12 cellular contexts compared by ENCODE assay signal in the genomic region with DNA sequence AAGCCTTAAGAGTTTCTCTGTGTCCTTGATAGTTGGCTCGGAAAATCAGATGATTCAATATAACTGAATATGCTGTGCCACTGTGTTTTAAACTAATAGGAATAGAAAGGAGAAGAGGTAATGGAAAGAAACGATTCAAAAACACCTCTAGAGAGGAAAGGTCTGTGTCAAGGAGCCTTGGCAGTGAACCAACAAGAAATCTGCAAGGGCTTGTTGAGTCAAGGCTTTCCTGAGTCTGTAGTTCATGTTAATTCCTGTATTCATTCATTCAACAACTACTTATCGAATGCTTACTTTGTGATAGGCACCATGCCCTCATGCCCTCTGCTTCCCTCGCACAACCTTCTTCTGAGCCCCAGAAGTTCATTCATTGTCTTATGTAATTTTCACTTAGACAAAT.
A peak's percentile ranks its signal among the peaks of the same experiment; 100 is the strongest.
DNase-seq lines count a peak whose midpoint lies in the region; ATAC-seq and TF ChIP-seq lines count a peak whose summit lies in the region.
"Had no signal": no experiment of that assay in that cellular context is flagged by ENCODE, and none has a peak within 500 bp of the region (broad histone marks: within the 10 kb centered on the region; RNA-seq: fewer than 3 reads in every experiment).

No MANE protein-coding gene starts in this region.

- H3K36me3 Mint-ChIP-seq in MCF 10A (ENCODE audit: insufficient read depth, unreplicated experiment), result no peaks in the 10 kb centered on the region
- H3K36me3 Mint-ChIP-seq: CD4-positive, CD25-positive, alpha-beta regulatory T cell had no signal

- H3K9me3 Mint-ChIP-seq in MCF 10A (ENCODE audit: unreplicated experiment), result no peaks in the 10 kb centered on the region

- DNase-seq in MCF 10A (ENCODE audit: unreplicated experiment) (peak; percentile 29), breast epithelium (ENCODE audit: low spot score in 2 of 2) (no peak), choroid plexus epithelial cell (ENCODE audit: low read depth) (peak; percentile 27), foreskin keratinocyte (peak; percentile 36 to 70), OCI-M2 (lab: John Stamatoyannopoulos, UW; ENCODE audit: unreplicated experiment) (no peak), GM19238 (ENCODE audit: insufficient read length, low spot score) (no peak), NCI-H345 treated with DMSO at 0.1 percent for 48 hours (lab: John Stamatoyannopoulos, UW; ENCODE audit: unreplicated experiment) (no peak)
- DNase-seq: ACHN; CD4-positive, CD25-positive, alpha-beta regulatory T cell; DMS53; IMR-90 had no signal

- no peaks in the 10 kb centered on the region for H3K4me1 ChIP-seq in breast epithelium
- H3K4me1 ChIP-seq in foreskin keratinocyte, result peaks cover 3% of the 10 kb centered on the region
- H3K4me1 ChIP-seq: BLaER1 treated with 17β-estradiol and CSF1 and Interleukin-3, amounts not matched to agents 10 nM and 100 nM had no signal

- intact Hi-C loops in MCF 10A (cut with micrococcal nuclease) (no loop called here), breast epithelium (cut with DNase I; ENCODE audit: low total_unique reads) (no loop called here)

- ATAC-seq in foreskin keratinocyte, result no peak

- H3K27ac ChIP-seq in breast epithelium, result no peak overlapping the region
- no peak overlapping the region for H3K27ac ChIP-seq in foreskin keratinocyte
- H3K27ac ChIP-seq: BLaER1 treated with 17β-estradiol and CSF1 and Interleukin-3, amounts not matched to agents 10 nM and 100 nM had no signal

- no peak for TF ChIP-seq POLR2A in breast epithelium (IDR thresholded peaks at IDR 0.05)

- no peaks in the 10 kb centered on the region for H3K36me3 ChIP-seq in breast epithelium
- H3K36me3 ChIP-seq: BLaER1 treated with 17β-estradiol and CSF1 and Interleukin-3, amounts not matched to agents 10 nM and 100 nM had no signal

- POLR2A ChIA-PET in MCF 10A (lab: Yijun Ruan, JAX), result interaction anchor here (0.7 kb wide), 1 partner anchor 20 kb away, joined by 3 read pairs; no protein-coding TSS in a partner anchor

- no TSS peak for BruUV-seq in MCF 10A (replicated peaks; lab: Mats Ljungman, UMichigan)

- no peaks in the 10 kb centered on the region for H3K27me3 Mint-ChIP-seq in MCF 10A (ENCODE audit: insufficient read depth, unreplicated experiment)
- H3K27me3 Mint-ChIP-seq: CD4-positive, CD25-positive, alpha-beta regulatory T cell had no signal

- H3K27me3 ChIP-seq in breast epithelium (no peaks in the 10 kb centered on the region), foreskin keratinocyte (no peaks in the 10 kb centered on the region)
- H3K27me3 ChIP-seq: BLaER1 treated with 17β-estradiol and CSF1 and Interleukin-3, amounts not matched to agents 10 nM and 100 nM had no signal

- CTCF ChIA-PET in MCF 10A (lab: Yijun Ruan, JAX), result no interaction called here

- H3K4me3 ChIP-seq in breast epithelium, result no peak overlapping the region
- H3K4me3 ChIP-seq in choroid plexus epithelial cell (ENCODE audit: low read depth, low read length), result no peak overlapping the region
- H3K4me3 ChIP-seq: BLaER1 treated with 17β-estradiol and CSF1 and Interleukin-3, amounts not matched to agents 10 nM and 100 nM had no signal

- no peak for TF ChIP-seq CTCF in MCF 10A (IDR thresholded peaks at IDR 0.05; ENCODE audit: unreplicated experiment)
- TF ChIP-seq CTCF in breast epithelium (IDR thresholded peaks at IDR 0.05), result no peak
- TF ChIP-seq CTCF in choroid plexus epithelial cell (conservative IDR thresholded peaks at IDR 0.05; ENCODE audit: low read depth, low read length), result no peak
- no peak for TF ChIP-seq CTCF in foreskin keratinocyte (conservative IDR thresholded peaks at IDR 0.05)

- no peaks in the 10 kb centered on the region for H3K9me3 ChIP-seq in breast epithelium
- H3K9me3 ChIP-seq: BLaER1 treated with 17β-estradiol and CSF1 and Interleukin-3, amounts not matched to agents 10 nM and 100 nM had no signal

- peaks cover 6% of the 10 kb centered on the region for H3K4me1 Mint-ChIP-seq in MCF 10A (ENCODE audit: insufficient read depth, unreplicated experiment)
- H3K4me1 Mint-ChIP-seq: CD4-positive, CD25-positive, alpha-beta regulatory T cell had no signal

- H3K27ac Mint-ChIP-seq in MCF 10A (ENCODE audit: low read depth, unreplicated experiment), result no peak overlapping the region
- H3K27ac Mint-ChIP-seq: CD4-positive, CD25-positive, alpha-beta regulatory T cell had no signal

- H3K4me3 Mint-ChIP-seq in MCF 10A (ENCODE audit: unreplicated experiment), result no peak overlapping the region
- H3K4me3 Mint-ChIP-seq: CD4-positive, CD25-positive, alpha-beta regulatory T cell had no signal

Comparison
In these comparisons a context has a peak if more than half of its experiments do, and no peak if none do; other contexts are left out.
1. DNase-seq: peak in MCF 10A (single experiment), choroid plexus epithelial cell (single experiment) and foreskin keratinocyte (2 of 2); none in breast epithelium (0 of 2), OCI-M2 (single experiment), GM19238 (single experiment) and NCI-H345 treated with DMSO at 0.1 percent for 48 hours (single experiment).